ENCODE assay signal across 12 cellular contexts in genomic region chr1:170533331-170533730, GRCh38.
DNase-seq lines count a peak whose midpoint lies in the region; ATAC-seq and TF ChIP-seq lines count a peak whose summit lies in the region.
"Had no signal": no experiment of that assay in that cellular context is flagged by ENCODE, and none has a peak within 500 bp of the region (broad histone marks: within the 10 kb centered on the region; RNA-seq: fewer than 3 reads in every experiment).

No MANE protein-coding gene starts in this region.

- DNase-seq in CD1c-positive myeloid dendritic cell (ENCODE audit: extremely low spot score) = peak; percentile 38
- peak; percentile 19 to 31 for DNase-seq in Kasumi-1 (lab: John Stamatoyannopoulos, UW)
- no peak for DNase-seq in astrocyte of the spinal cord (ENCODE audit: low read depth, low spot score)
- no peak for DNase-seq in HuH-7.5 (ENCODE audit: low spot score)
- DNase-seq: activated CD8-positive, alpha-beta memory T cell treated with anti-CD3 and anti-CD28 coated beads, Interleukin-2, amount 10 ng/mL, durations not matched to agents 7 days and 5 days; NCI-H510A treated with DMSO at 0.1 percent for 48 hours; pancreas; stomach had no signal

- in situ Hi-C loops in astrocyte of the spinal cord (cut with HindIII; ENCODE audit: low sequenced_read_pairs) = no loop called here

- peak overlapping the region; percentile 89 for H3K9ac ChIP-seq in mucosa of stomach (ENCODE audit: low read length)

- H3K4me3 ChIP-seq in astrocyte of the spinal cord (ENCODE audit: low read depth, low read length) (peak overlapping the region; percentile 69), mucosa of stomach (ENCODE audit: low read length) (no peak overlapping the region)

- H3K4me1 ChIP-seq in mucosa of stomach (ENCODE audit: control insufficient read depth, insufficient read depth, low read length) = peaks cover 17% of the 10 kb centered on the region

- no peak for TF ChIP-seq CTCF in astrocyte of the spinal cord (IDR thresholded peaks at IDR 0.05; ENCODE audit: low read depth, low read length)

- H3K27me3 ChIP-seq in mucosa of stomach (ENCODE audit: control insufficient read depth, insufficient read depth, low read length) = no peaks in the 10 kb centered on the region
- H3K27me3 ChIP-seq: pancreas, stomach had no signal

- ATAC-seq in GM18517 (IDR thresholded peaks at IDR 0.05; ENCODE audit: unreplicated experiment) (no peak), GM21367 (IDR thresholded peaks at IDR 0.05; ENCODE audit: unreplicated experiment) (no peak), HG03432 (IDR thresholded peaks at IDR 0.05; ENCODE audit: unreplicated experiment) (no peak)
- ATAC-seq: activated CD8-positive, alpha-beta memory T cell treated with anti-CD3 and anti-CD28 coated beads, Interleukin-2, amount 10 ng/mL, durations not matched to agents 7 days and 5 days; pancreas had no signal

- H3K36me3 ChIP-seq in mucosa of stomach (ENCODE audit: control insufficient read depth, insufficient read depth, low read length) = no peaks in the 10 kb centered on the region
- H3K36me3 ChIP-seq: pancreas, stomach had no signal

- no peaks in the 10 kb centered on the region for H3K9me3 ChIP-seq in mucosa of stomach (ENCODE audit: control insufficient read depth, low read length)
- H3K9me3 ChIP-seq: pancreas, stomach had no signal

Comparison
In these comparisons a context has a peak if more than half of its experiments do, and no peak if none do; other contexts are left out.
1. DNase-seq: peak in CD1c-positive myeloid dendritic cell (single experiment) and Kasumi-1 (2 of 2); none in astrocyte of the spinal cord (single experiment) and HuH-7.5 (single experiment).